Comparison of ENCODE assay signal across 12 cellular contexts in genomic region chr10:31754803-31755624, GRCh38.
A peak's percentile ranks its signal among the peaks of the same experiment; 100 is the strongest.
DNase-seq lines count a peak whose midpoint lies in the region; ATAC-seq, FAIRE-seq and TF ChIP-seq lines count a peak whose summit lies in the region.
"Had no signal": no experiment of that assay in that cellular context is flagged by ENCODE, and none has a peak within 500 bp of the region (broad histone marks: within the 10 kb centered on the region; RNA-seq: fewer than 3 reads in every experiment).

No MANE protein-coding gene starts in this region.

- TF ChIP-seq RAD21 in HCT116 (IDR thresholded peaks at IDR 0.05; ENCODE audit: low read depth) (no peak), SK-N-SH (IDR thresholded peaks at IDR 0.05; ENCODE audit: low read length) (no peak)

- H3K4me2 ChIP-seq in HCT116 (ENCODE audit: low read length) = peak overlapping the region; percentile 70
- no peak overlapping the region for H3K4me2 ChIP-seq in SK-N-SH

- TF ChIP-seq POLR2A in HCT116 (IDR thresholded peaks at IDR 0.05; ENCODE audit: borderline replicate concordance, extremely low read depth, insufficient read depth, insufficient read length) = no peak
- TF ChIP-seq POLR2A in gastrocnemius medialis (IDR thresholded peaks at IDR 0.05) = no peak

- DNase-seq in HCT116 (ENCODE audit: low read depth, low spot score) = no peak
- DNase-seq in SK-N-SH = no peak
- DNase-seq in gastrocnemius medialis = peak in 1 of 2 donors; percentile 77
- DNase-seq in NCI-H345 treated with DMSO at 0.1 percent for 48 hours (lab: John Stamatoyannopoulos, UW; ENCODE audit: unreplicated experiment) = no peak
- DNase-seq in stimulated activated CD4-positive, alpha-beta T cell treated with anti-CD3 and anti-CD28 coated beads, Interleukin-2, amount 100 ng/mL, for 48 hours = no peak
- no peak for DNase-seq in head of caudate nucleus
- no peak for DNase-seq in D721Med (ENCODE audit: insufficient read length, low spot score)
- DNase-seq: colonic mucosa; NCI-H1930; small intestine; stimulated activated naive CD4-positive, alpha-beta T cell treated with Interleukin-2 at 50 U/mL for 16 hours had no signal

- peaks cover 26 to 45% of the 10 kb centered on the region in 2 experiments for H3K4me1 ChIP-seq in HCT116 (ENCODE audit: control insufficient read depth in 1 of 2, insufficient read depth in 2 of 2, low read length in 2 of 2)
- H3K4me1 ChIP-seq in SK-N-SH (ENCODE audit: control insufficient read depth in 1 of 2, insufficient read depth in 2 of 2, low read depth in 1 of 2, low read length in 1 of 2) = peaks cover 5 to 34% of the 10 kb centered on the region in 2 experiments; a peak in 2 of 4 replicates
- peaks cover 30% of the 10 kb centered on the region for H3K4me1 ChIP-seq in iPS-20b (ENCODE audit: insufficient read depth, low read length)
- H3K4me1 ChIP-seq in gastrocnemius medialis = peaks cover 27 to 30% of the 10 kb centered on the region in 2 donors
- H3K4me1 ChIP-seq: colonic mucosa had no signal

- H4K20me1 ChIP-seq in HCT116 (ENCODE audit: insufficient read depth) = no peaks in the 10 kb centered on the region
- no peaks in the 10 kb centered on the region for H4K20me1 ChIP-seq in SK-N-SH (ENCODE audit: insufficient read depth)

- intact Hi-C loops in HCT116 (cut with micrococcal nuclease) (no loop called here), gastrocnemius medialis (cut with DNase I; ENCODE audit: low total_unique reads) (loop anchor here (5.0 kb wide), 2 partner anchors 172 to 723 kb away; partner anchors contain the start of genes ARHGAP12 and ZNF438), head of caudate nucleus (cut with DNase I) (loop anchor here (10.0 kb wide), 2 partner anchors 50 to 970 kb away; no protein-coding TSS in a partner anchor)

- RAD21 ChIA-PET in HCT116 (lab: Charles Lee; ENCODE audit: low non-redundant PET in 1 of 2, low total read pairs in 2 of 2, uncharacterized antibody in 2 of 2, unreplicated experiment in 2 of 2) = interaction anchor here in 1 of 2 experiments (0.7 kb wide), 1 partner anchor 177 kb away, joined by 3 read pairs; no protein-coding TSS in a partner anchor

- no peaks in the 10 kb centered on the region for H3K9me2 ChIP-seq in HCT116 (ENCODE audit: insufficient read depth)
- no peaks in the 10 kb centered on the region for H3K9me2 ChIP-seq in SK-N-SH

- CTCF ChIA-PET in HCT116 (lab: Charles Lee) = interaction anchor here (0.7 kb wide), 1 partner anchor 53 kb away, joined by 5 read pairs; no protein-coding TSS in a partner anchor
- CTCF ChIA-PET in SK-N-SH (lab: Yijun Ruan, JAX) = no interaction called here

- ATAC-seq in HCT116 (peak; percentile 17; the same call in 1 of the 2 replicates), gastrocnemius medialis (peak in 1 of 2 donors; percentile 50)

- TF ChIP-seq CTCF in HCT116 (IDR thresholded peaks at IDR 0.05 in 2 of 3, conservative IDR thresholded peaks at IDR 0.05 in 1 of 3; ENCODE audit: borderline replicate concordance in 1 of 3, insufficient read depth in 1 of 3, low read depth in 2 of 3, low read length in 2 of 3) = no peak
- TF ChIP-seq CTCF in SK-N-SH (IDR thresholded peaks at IDR 0.05) = no peak
- TF ChIP-seq CTCF in gastrocnemius medialis (IDR thresholded peaks at IDR 0.05 in 4 of 5, conservative IDR thresholded peaks at IDR 0.05 in 1 of 5) = no peak
- no peak for TF ChIP-seq CTCF in D721Med (IDR thresholded peaks at IDR 0.05; ENCODE audit: insufficient read depth, missing control alignments)

- POLR2A ChIA-PET in HCT116 (lab: Charles Lee) (interaction anchor here (0.7 kb wide), 1 partner anchor 16 kb away, joined by 4 read pairs; no protein-coding TSS in a partner anchor), SK-N-SH (lab: Yijun Ruan, JAX) (no interaction called here)

- FAIRE-seq in D721Med (lab: Jason Lieb, UNC) = no peak
- FAIRE-seq: small intestine had no signal

- H3K9me3 ChIP-seq in HCT116 (ENCODE audit: control insufficient read depth in 1 of 2, insufficient read depth in 1 of 2, low read depth in 1 of 2, low read length in 2 of 2) (no peaks in the 10 kb centered on the region), SK-N-SH (no peaks in the 10 kb centered on the region), iPS-20b (ENCODE audit: insufficient read depth, low read depth, low read length) (no peaks in the 10 kb centered on the region), gastrocnemius medialis (no peaks in the 10 kb centered on the region)
- H3K9me3 ChIP-seq: colonic mucosa had no signal

- H3K27me3 ChIP-seq in HCT116 (ENCODE audit: insufficient read depth, low read length) (no peaks in the 10 kb centered on the region), SK-N-SH (ENCODE audit: insufficient read depth) (no peaks in the 10 kb centered on the region), iPS-20b (ENCODE audit: insufficient read depth, low read length) (no peaks in the 10 kb centered on the region), gastrocnemius medialis (no peaks in the 10 kb centered on the region)
- H3K27me3 ChIP-seq: colonic mucosa had no signal

- in situ Hi-C loops in gastrocnemius medialis (cut with MboI; ENCODE audit: low sequenced_read_pairs in 4 of 4) = loop anchor here in 1 of 4 donors (5.0 kb wide), 1 partner anchor 43 kb away; no protein-coding TSS in a partner anchor

- H3K79me2 ChIP-seq in HCT116 (ENCODE audit: insufficient read depth, low read length) (no peaks in the 10 kb centered on the region), SK-N-SH (ENCODE audit: insufficient read depth) (no peaks in the 10 kb centered on the region)

- 79% methylated on average over 8 of the region's 14 CpGs for WGBS in SK-N-SH (ENCODE audit: low lambda C conversion rate)

- H3K27ac ChIP-seq in HCT116 (ENCODE audit: low read depth, low read length) (no peak overlapping the region), SK-N-SH (ENCODE audit: low read depth in 2 of 2, low read length in 1 of 2) (no peak overlapping the region), iPS-20b (ENCODE audit: low read length) (peak overlapping the region; percentile 65), gastrocnemius medialis (peak overlapping the region; percentile 95 to 97 (median 96))
- H3K27ac ChIP-seq: colonic mucosa had no signal

- peak overlapping the region; percentile 47 for H3K9ac ChIP-seq in HCT116 (ENCODE audit: low read length)
- no peak overlapping the region for H3K9ac ChIP-seq in SK-N-SH
- peak overlapping the region; percentile 48; the same call in 1 of the 2 replicates for H3K9ac ChIP-seq in iPS-20b (ENCODE audit: low read depth, low read length)

- H3K4me3 ChIP-seq in HCT116 (replicated peaks in 1 of 2; ENCODE audit: low read depth in 1 of 2, low read length in 2 of 2) = peak overlapping the region in 1 of 2 experiments; percentile 26; a peak in 2 of 4 replicates
- no peak overlapping the region for H3K4me3 ChIP-seq in SK-N-SH (ENCODE audit: low read depth in 2 of 2, low read length in 1 of 2)
- peak overlapping the region; percentile 23; the same call in 1 of the 2 replicates for H3K4me3 ChIP-seq in iPS-20b (ENCODE audit: low read length)
- H3K4me3 ChIP-seq in gastrocnemius medialis = peak overlapping the region in 1 of 4 donors; percentile 20
- H3K4me3 ChIP-seq: colonic mucosa had no signal

- H3K36me3 ChIP-seq in HCT116 (ENCODE audit: control insufficient read depth in 1 of 2, insufficient read depth in 2 of 2, low read length in 2 of 2) (no peaks in the 10 kb centered on the region), SK-N-SH (replicated peaks in 1 of 2; ENCODE audit: control insufficient read depth in 1 of 2, insufficient read depth in 2 of 2, low read length in 1 of 2) (no peaks in the 10 kb centered on the region), iPS-20b (ENCODE audit: insufficient read depth, low read depth, low read length) (no peaks in the 10 kb centered on the region), gastrocnemius medialis (no peaks in the 10 kb centered on the region)
- H3K36me3 ChIP-seq: colonic mucosa had no signal

- no peak for TF ChIP-seq EP300 in SK-N-SH (IDR thresholded peaks at IDR 0.05; ENCODE audit: borderline replicate concordance in 1 of 2, low read depth in 1 of 2, low read length in 1 of 2)

- peaks cover 5% of the 10 kb centered on the region for H3F3A ChIP-seq in SK-N-SH (replicated peaks; ENCODE audit: insufficient read depth)

- BruUV-seq in HCT116 (replicated peaks; lab: Mats Ljungman, UMichigan) = no TSS peak

- H2AFZ ChIP-seq in HCT116 (ENCODE audit: low read depth, low read length, poor library complexity, severe bottlenecking) = peak overlapping the region; percentile 89
- H2AFZ ChIP-seq in SK-N-SH (ENCODE audit: low read depth) = no peak overlapping the region; the same call in 1 of the 2 replicates

TF ChIP-seq in HCT116, 20 proteins besides CTCF, POLR2A, EP300 and RAD21 (continues in another document):
- no peak for TF ChIP-seq EZH2phosphoT487 (IDR thresholded peaks at IDR 0.05; ENCODE audit: borderline replicate concordance)
- no peak for TF ChIP-seq CEBPB (IDR thresholded peaks at IDR 0.05; ENCODE audit: low read depth)
- TF ChIP-seq SIN3A (IDR thresholded peaks at IDR 0.05; ENCODE audit: low read depth) = no peak
- TF ChIP-seq TCF7L2 (IDR thresholded peaks at IDR 0.05; ENCODE audit: borderline replicate concordance, extremely low read depth, insufficient read depth, insufficient read length) = no peak
- no peak for TF ChIP-seq ZFX (IDR thresholded peaks at IDR 0.05)
- no peak for TF ChIP-seq MAX (IDR thresholded peaks at IDR 0.05)
- TF ChIP-seq EZH2 (IDR thresholded peaks at IDR 0.05) = no peak
- no peak for TF ChIP-seq YY1 (IDR thresholded peaks at IDR 0.05; ENCODE audit: extremely low read depth, insufficient replicate concordance, low read depth, low read length)
- no peak for TF ChIP-seq EGR1 (IDR thresholded peaks at IDR 0.05; ENCODE audit: low read depth)

TF ChIP-seq in SK-N-SH, 30 proteins besides CTCF, POLR2A, EP300 and RAD21 (continues in another document):
- TF ChIP-seq YY1 (IDR thresholded peaks at IDR 0.05; ENCODE audit: low read depth) (no peak), FOXM1 (IDR thresholded peaks at IDR 0.05; ENCODE audit: low read depth) (no peak), JUND (IDR thresholded peaks at IDR 0.05) (no peak), SIN3A (IDR thresholded peaks at IDR 0.05; ENCODE audit: borderline replicate concordance, low read depth, low read length) (no peak)

Comparison
In these comparisons a context has a peak if more than half of its experiments do, and no peak if none do; other contexts are left out.
1. H3K27ac ChIP-seq: peak in iPS-20b (single experiment) and gastrocnemius medialis (4 of 4); none in HCT116 (single experiment) and SK-N-SH (0 of 2).
2. Of the 11 proteins assayed by ChIP-seq in both SK-N-SH and HCT116: peak only in SK-N-SH: REST; only in HCT116: none; in both: none; in neither: 10.